ENCODE assay signal across 13 cellular contexts in the genomic region with DNA sequence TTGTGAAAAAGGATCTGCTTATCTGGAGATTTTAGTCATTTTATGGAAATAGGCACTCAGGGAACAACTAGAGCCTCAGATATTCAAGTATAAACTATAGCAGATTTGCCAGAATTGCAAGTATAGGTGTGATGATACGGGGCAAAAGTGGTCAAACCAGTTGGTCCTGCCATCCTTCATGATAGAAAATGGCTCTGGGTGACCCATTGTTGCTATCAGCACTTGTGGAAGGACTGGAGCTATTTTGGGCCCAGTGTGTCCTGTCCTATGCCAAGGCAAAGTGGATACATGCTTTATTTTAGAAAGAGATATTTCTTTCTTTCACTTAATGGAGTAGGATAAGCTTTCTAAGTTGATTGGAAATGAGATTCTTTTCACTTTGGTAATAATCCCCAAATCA.
DNase-seq lines count a peak whose midpoint lies in the region; ATAC-seq lines count a peak whose summit lies in the region.
"Had no signal": no experiment of that assay in that cellular context is flagged by ENCODE, and none has a peak within 500 bp of the region (broad histone marks: within the 10 kb centered on the region; RNA-seq: fewer than 3 reads in every experiment).

No MANE protein-coding gene starts in this region.

- no peak overlapping the region for H3K4me3 Mint-ChIP-seq in CD4-positive, CD25-positive, alpha-beta regulatory T cell
- H3K4me3 Mint-ChIP-seq in activated naive CD8-positive, alpha-beta T cell, result no peak overlapping the region

- peak overlapping the region in 2 of 3 donors; percentile 18 for H3K27ac Mint-ChIP-seq in CD4-positive, CD25-positive, alpha-beta regulatory T cell
- peak overlapping the region; percentile 36 for H3K27ac Mint-ChIP-seq in activated naive CD8-positive, alpha-beta T cell

- peaks cover 42% of the 10 kb centered on the region for H3K36me3 Mint-ChIP-seq in CD4-positive, CD25-positive, alpha-beta regulatory T cell
- peaks cover 10% of the 10 kb centered on the region for H3K36me3 Mint-ChIP-seq in activated naive CD8-positive, alpha-beta T cell

- H3K27me3 Mint-ChIP-seq in CD4-positive, CD25-positive, alpha-beta regulatory T cell, result no peaks in the 10 kb centered on the region
- H3K27me3 Mint-ChIP-seq in activated naive CD8-positive, alpha-beta T cell, result no peaks in the 10 kb centered on the region

- peaks cover 27% of the 10 kb centered on the region for H3K4me1 ChIP-seq in CD4-positive, CD25-positive, alpha-beta regulatory T cell (ENCODE audit: control insufficient read depth, insufficient read depth, low read length, poor library complexity, severe bottlenecking)
- peaks cover 32% of the 10 kb centered on the region for H3K4me1 ChIP-seq in mesodermal cell (ENCODE audit: control insufficient read depth, insufficient read depth, low read length, poor library complexity, severe bottlenecking)

- 100% methylated on average over 1 of the region's 1 CpG for WGBS in mesodermal cell (ENCODE audit: insufficient coverage in 2 of 2), 2 experiments

- H3K36me3 ChIP-seq in CD4-positive, CD25-positive, alpha-beta regulatory T cell (ENCODE audit: control insufficient read depth, insufficient read depth, low read length), result peaks cover 87% of the 10 kb centered on the region
- peaks cover 79% of the 10 kb centered on the region for H3K36me3 ChIP-seq in mesodermal cell (ENCODE audit: control insufficient read depth, insufficient read depth, low read length)

- no peaks in the 10 kb centered on the region for H3K9me3 Mint-ChIP-seq in CD4-positive, CD25-positive, alpha-beta regulatory T cell
- no peaks in the 10 kb centered on the region for H3K9me3 Mint-ChIP-seq in activated naive CD8-positive, alpha-beta T cell (ENCODE audit: low read depth)

- peak overlapping the region; percentile 6 for H3K27ac ChIP-seq in CD4-positive, CD25-positive, alpha-beta regulatory T cell (ENCODE audit: insufficient read depth, low read length, poor library complexity, severe bottlenecking)
- H3K27ac ChIP-seq in mesodermal cell (ENCODE audit: low read depth, low read length, severe bottlenecking), result peak overlapping the region; percentile 25
- H3K27ac ChIP-seq: C4-2B had no signal

- no peaks in the 10 kb centered on the region for H3K9me3 ChIP-seq in CD4-positive, CD25-positive, alpha-beta regulatory T cell (ENCODE audit: control insufficient read depth in 2 of 2, low read length in 2 of 2)
- no peaks in the 10 kb centered on the region for H3K9me3 ChIP-seq in mesodermal cell (ENCODE audit: control insufficient read depth, low read length)

- H3K4me1 Mint-ChIP-seq in CD4-positive, CD25-positive, alpha-beta regulatory T cell, result peaks cover 28 to 88% (median 58%) of the 10 kb centered on the region in 4 donors
- H3K4me1 Mint-ChIP-seq in activated naive CD8-positive, alpha-beta T cell (ENCODE audit: low read depth), result peaks cover 86% of the 10 kb centered on the region

- no peaks in the 10 kb centered on the region for H3K27me3 ChIP-seq in CD4-positive, CD25-positive, alpha-beta regulatory T cell (ENCODE audit: control insufficient read depth, insufficient read depth, low read length)

- ATAC-seq in CD4-positive, CD25-positive, alpha-beta regulatory T cell (ENCODE audit: low read depth in 2 of 2), result no peak
- ATAC-seq in HG02884 (IDR thresholded peaks at IDR 0.05; ENCODE audit: unreplicated experiment), result no peak

- H3K4me3 ChIP-seq in CD4-positive, CD25-positive, alpha-beta regulatory T cell (ENCODE audit: low read depth, low read length), result no peak overlapping the region
- no peak overlapping the region for H3K4me3 ChIP-seq in mesodermal cell (ENCODE audit: extremely low read depth, insufficient read depth, low read length, poor library complexity, severe bottlenecking)

- DNase-seq in CD4-positive, CD25-positive, alpha-beta regulatory T cell, result no peak
- DNase-seq in DMS53 (lab: John Stamatoyannopoulos, UW) (peak; percentile 90), SHP77 (lab: John Stamatoyannopoulos, UW) (no peak), A172 (ENCODE audit: low spot score) (no peak)
- no peak for DNase-seq in stimulated activated CD4-positive, alpha-beta T cell treated with anti-CD3 and anti-CD28 coated beads, Interleukin-4, amount 100 ng/mL, for 24 hours
- DNase-seq: effector memory CD4-positive, alpha-beta T cell; KG1; NCI-H446; nucleus accumbens had no signal
